In the genomic region with DNA sequence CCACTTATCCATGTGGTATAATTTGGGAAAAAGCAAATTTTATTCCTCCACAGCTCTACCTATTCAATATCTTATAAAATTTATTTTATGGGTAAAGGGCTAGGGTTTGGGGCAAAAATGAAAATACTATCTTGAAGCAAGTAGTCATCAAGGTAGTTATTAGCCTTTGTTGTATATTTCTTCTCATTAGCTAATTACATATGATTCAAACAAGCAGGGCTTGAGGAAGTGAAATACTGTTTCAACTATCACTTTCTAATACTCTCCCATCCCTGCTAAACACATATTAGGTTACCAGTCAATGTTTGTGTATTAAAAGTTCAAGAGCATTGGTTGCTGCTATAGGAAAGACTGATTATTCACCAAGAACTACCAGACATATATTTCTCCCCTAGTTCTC, we compare ENCODE assay signal across 33 cellular contexts.
"Had no signal": no experiment of that assay in that cellular context is flagged by ENCODE, and none has a peak within 500 bp of the region (broad histone marks: within the 10 kb centered on the region; RNA-seq: fewer than 3 reads in every experiment).

No MANE protein-coding gene starts in this region.

- H3K27me3 ChIP-seq: adrenal gland, ascending aorta, body of pancreas, brain microvascular endothelial cell, breast epithelium, cardiac muscle cell had no signal

- DNase-seq: activated effector memory CD4-positive, alpha-beta T cell treated with anti-CD3 and anti-CD28 coated beads, Interleukin-2, amount 50 U/mL, for 16 hours; activated effector memory CD4-positive, alpha-beta T cell treated with Interleukin-2 at 50 U/mL for 16 hours; activated gamma-delta T cell; activated gamma-delta T cell treated with Interleukin-2 at 50 U/mL for 16 hours; activated naive CD4-positive, alpha-beta T cell; activated naive CD4-positive, alpha-beta T cell treated with anti-CD3 and anti-CD28 coated beads for 36 hours; activated naive CD4-positive, alpha-beta T cell treated with anti-CD3 and anti-CD28 coated beads, Interleukin-2, amount 10 ng/mL, durations not matched to agents 7 days and 5 days; activated naive CD4-positive, alpha-beta T cell treated with anti-CD3 and anti-CD28 coated beads, Interleukin-2, amount 50 U/mL, for 16 hours; activated naive CD4-positive, alpha-beta T cell treated with Interleukin-2 at 50 U/mL for 16 hours; activated naive CD8-positive, alpha-beta T cell treated with anti-CD3 and anti-CD28 coated beads for 36 hours; activated naive CD8-positive, alpha-beta T cell treated with anti-CD3 and anti-CD28 coated beads, Interleukin-2, amount 10 ng/mL, durations not matched to agents 7 days and 5 days; activated naive CD8-positive, alpha-beta T cell treated with anti-CD3 and anti-CD28 coated beads, Interleukin-2, amount 50 U/mL, for 24 hours; activated T-cell treated with anti-CD3 and anti-CD28 coated beads, Interleukin-2, amount 50 U/mL, for 24 hours; activated T-cell treated with anti-CD3 and anti-CD28 coated beads, Interleukin-2, amount 50 U/mL, for 4 hours; activated T-cell treated with anti-CD3 and anti-CD28 coated beads, Interleukin-2, amount 50 U/mL, for 48 hours; activated T-cell treated with anti-CD3 and anti-CD28 coated beads, Interleukin-2, amount 50 U/mL, for 72 hours; adrenal gland; amniotic stem cell; amygdala; anterior cingulate cortex; aorta; body of pancreas; brain microvascular endothelial cell; caudate nucleus; central memory CD4-positive, alpha-beta T cell; cerebellar nuclear complex had no signal

- H3K36me3 ChIP-seq: adrenal gland, ascending aorta, brain microvascular endothelial cell, breast epithelium, cardiac muscle cell had no signal

- H3K9me3 ChIP-seq: adrenal gland, ascending aorta, body of pancreas, breast epithelium had no signal

- FAIRE-seq: astrocyte, bronchial epithelial cell had no signal

- H3K4me1 ChIP-seq: adrenal gland, ascending aorta, body of pancreas, breast epithelium had no signal

- H3K4me3 ChIP-seq: adrenal gland, ascending aorta, body of pancreas, breast epithelium, cardiac muscle cell had no signal

- ATAC-seq: activated naive CD4-positive, alpha-beta T cell treated with anti-CD3 and anti-CD28 coated beads, Interleukin-2, amount 50 U/mL, for 72 hours; activated naive CD8-positive, alpha-beta T cell treated with anti-CD3 and anti-CD28 coated beads, Interleukin-2, amount 50 U/mL, for 24 hours; activated T-cell treated with anti-CD3 and anti-CD28 coated beads, Interleukin-2, amount 50 U/mL, for 4 hours; activated T-cell treated with anti-CD3 and anti-CD28 coated beads, Interleukin-2, amount 50 U/mL, for 72 hours; activated T-helper 17 cell treated with anti-CD3 and anti-CD28 coated beads, Interleukin-2, amount 50 U/mL, for 72 hours; body of pancreas had no signal

- H3K27ac ChIP-seq: adrenal gland, ascending aorta, body of pancreas, brain microvascular endothelial cell, breast epithelium, cardiac muscle cell had no signal
